13 cellular contexts compared by ENCODE assay signal in genomic region chr19:53840914-53841313, GRCh38. TPM values are rescaled to one million over a fixed set of nuclear protein-coding genes. Genes with fewer than 3 reads are reported as not detected.
DNase-seq lines count a peak whose midpoint lies in the region; ATAC-seq and TF ChIP-seq lines count a peak whose summit lies in the region.
"Not testable (repeated sequence)": the region's sequence is repeated elsewhere in the genome, so short reads cannot be mapped to it uniquely, and the experiment has no call there.
"Had no signal": no experiment of that assay in that cellular context is flagged by ENCODE, and none has a peak within 500 bp of the region (broad histone marks: within the 10 kb centered on the region; RNA-seq: fewer than 3 reads in every experiment).

No MANE protein-coding gene starts in this region.

- not testable (repeated sequence) for H4K8ac ChIP-seq in trophoblast cell (ENCODE audit: low read depth, low read length)

- not testable (repeated sequence) for H2BK120ac ChIP-seq in trophoblast cell (ENCODE audit: insufficient read depth, low read length, poor library complexity)

- not testable (repeated sequence) for H3K14ac ChIP-seq in trophoblast cell (ENCODE audit: low read length)

- not testable (repeated sequence) for H3F3A ChIP-seq in PC-3 (ENCODE audit: low read length, unreplicated experiment)

- H3K9me3 Mint-ChIP-seq in activated naive CD4-positive, alpha-beta T cell treated with anti-CD3 and anti-CD28 coated beads, Interleukin-2, amount 50 U/mL, for 72 hours: not testable (repeated sequence)

- not testable (repeated sequence) for H2AFZ ChIP-seq in ACC112 (ENCODE audit: low read length, unreplicated experiment); PC-3 (ENCODE audit: low read length); trophoblast cell (ENCODE audit: insufficient read depth, low read length, poor library complexity)

- intact Hi-C loops in PC-3 (cut with micrococcal nuclease): loop anchor here (2.0 to 10.0 kb wide), 2 partner anchors 32 to 254 kb away; no protein-coding TSS in a partner anchor

- not testable (repeated sequence) for H2BK12ac ChIP-seq in trophoblast cell (ENCODE audit: low read length)

- H3K79me1 ChIP-seq in trophoblast cell (ENCODE audit: low read length): not testable (repeated sequence)

- not testable (repeated sequence) for H4K12ac ChIP-seq in trophoblast cell (ENCODE audit: low read depth, low read length)

- not testable (repeated sequence) for H4K91ac ChIP-seq in trophoblast cell (ENCODE audit: low read depth, low read length)

- not testable (repeated sequence) for H3K27me3 ChIP-seq in ACC112 (ENCODE audit: insufficient read depth, low read length); PC-3 (ENCODE audit: low read length); trophoblast cell (ENCODE audit: insufficient read depth, low read length)

- not testable (repeated sequence) for H3K9ac ChIP-seq in PC-3 (ENCODE audit: low read length); trophoblast cell (ENCODE audit: low read length)

- H3K9me2 ChIP-seq in PC-3 (replicated peaks; ENCODE audit: low read length): not testable (repeated sequence)

- BruUV-seq in PC-3 (replicated peaks; lab: Mats Ljungman, UMichigan): not testable (repeated sequence)

- CTCF ChIA-PET in PC-3 (lab: Charles Lee): interaction anchor here (0.5 to 1.2 kb wide), 5 partner anchors 38 to 189 kb away, joined by 3 to 16 read pairs (median 3); no protein-coding TSS in a partner anchor

- H3K4me2 ChIP-seq in PC-3 (ENCODE audit: low read length): peak overlapping the region; percentile 33
- not testable (repeated sequence) for H3K4me2 ChIP-seq in trophoblast cell (ENCODE audit: low read length)

- H3K4me1 ChIP-seq in ACC112 (ENCODE audit: control insufficient read depth, insufficient read depth, low read length, unreplicated experiment); trophoblast cell (ENCODE audit: control insufficient read depth in 1 of 2, insufficient read depth in 2 of 2, low read length in 2 of 2): not testable (repeated sequence)
- H3K4me1 ChIP-seq in PC-3 (ENCODE audit: insufficient read depth, low read length): peaks cover 24% of the 10 kb centered on the region

- DNase-seq in ELR (ENCODE audit: low read depth) (peak; percentile 85), LHCN-M2 (ENCODE audit: low read depth) (peak; percentile 83), PC-3 (peak; percentile 82), dedifferentiated amniotic fluid mesenchymal stem cell (ENCODE audit: extremely low spot score) (peak; percentile 74), foreskin fibroblast (peak; percentile 87 to 92), trophoblast cell (peak; percentile 46 to 52)
- DNase-seq in activated naive CD4-positive, alpha-beta T cell treated with anti-CD3 and anti-CD28 coated beads, Interleukin-2, amount 50 U/mL, for 72 hours (ENCODE audit: low spot score in 2 of 2): not testable (repeated sequence)

- WGBS in trophoblast cell (ENCODE audit: extremely low coverage, insufficient coverage, insufficient read length): no CpG with 5 or more reads among the region's 4 CpGs

- H3K79me2 ChIP-seq in ACC112 (ENCODE audit: control insufficient read depth, insufficient read depth, low read length, unreplicated experiment); PC-3 (ENCODE audit: low read length); trophoblast cell (ENCODE audit: control insufficient read depth, insufficient read depth, low read length, poor library complexity): not testable (repeated sequence)

- not testable (repeated sequence) for H3K9me3 ChIP-seq in PC-3 (ENCODE audit: low read length); trophoblast cell (ENCODE audit: insufficient read depth, low read depth, low read length)

- H3K36me3 ChIP-seq in ACC112 (ENCODE audit: insufficient read depth, low read length); PC-3 (ENCODE audit: low read depth, low read length); trophoblast cell (ENCODE audit: control insufficient read depth in 1 of 2, insufficient read depth in 2 of 2, low read length in 2 of 2): not testable (repeated sequence)

- not testable (repeated sequence) for H3K23ac ChIP-seq in trophoblast cell (ENCODE audit: low read length)

- not testable (repeated sequence) for H3K18ac ChIP-seq in trophoblast cell (ENCODE audit: low read length)

- not testable (repeated sequence) for TF ChIP-seq CTCF in PC-3 (conservative IDR thresholded peaks at IDR 0.05; ENCODE audit: low read depth, low read length); foreskin fibroblast (IDR thresholded peaks at IDR 0.05; ENCODE audit: low read depth, low read length)

- POLR2A ChIA-PET in PC-3 (lab: Charles Lee; ENCODE audit: unreplicated experiment): not testable (repeated sequence)

- peak overlapping the region; percentile 30; the same call in 1 of the 2 replicates for H3K27ac ChIP-seq in ACC112 (ENCODE audit: low read depth, low read length)
- H3K27ac ChIP-seq in PC-3 (ENCODE audit: low read length): peak overlapping the region; percentile 48
- not testable (repeated sequence) for H3K27ac ChIP-seq in trophoblast cell (ENCODE audit: low read depth, low read length)

- not testable (repeated sequence) for H3K36me3 Mint-ChIP-seq in activated naive CD4-positive, alpha-beta T cell treated with anti-CD3 and anti-CD28 coated beads, Interleukin-2, amount 50 U/mL, for 72 hours

- H3K4me3 ChIP-seq in ACC112 (ENCODE audit: low read depth, low read length); PC-3 (ENCODE audit: low read length); foreskin fibroblast (ENCODE audit: low read depth in 1 of 2, low read length in 2 of 2); trophoblast cell (ENCODE audit: low read depth, low read length): not testable (repeated sequence)

- not testable (repeated sequence) for H3K4ac ChIP-seq in trophoblast cell (ENCODE audit: low read depth, low read length)

- peak; percentile 44; the same call in 1 of the 2 replicates for ATAC-seq in PC-3
- ATAC-seq in activated naive CD4-positive, alpha-beta T cell treated with anti-CD3 and anti-CD28 coated beads, Interleukin-2, amount 50 U/mL, for 72 hours: peak; percentile 44 to 59

- not testable (repeated sequence) for H2BK5ac ChIP-seq in trophoblast cell (ENCODE audit: low read depth, low read length, poor library complexity)

- not testable (repeated sequence) for H2AK5ac ChIP-seq in trophoblast cell (ENCODE audit: low read length)

- not testable (repeated sequence) for H3K27ac Mint-ChIP-seq in activated naive CD4-positive, alpha-beta T cell treated with anti-CD3 and anti-CD28 coated beads, Interleukin-2, amount 50 U/mL, for 72 hours

- not testable (repeated sequence) for H4K20me1 ChIP-seq in PC-3 (ENCODE audit: low read length)

RNA-seq across cellular contexts. Expression of gene NLRP12, which starts 16.8 kb away (rescaled TPM):
- total RNA-seq in LHCN-M2 (2014; rRNA removed) (not detected in 2 replicates), PC-3 (2014; rRNA removed) (0.12 TPM in 1 of 2 replicates, not detected in the other)
- polyA plus RNA-seq in LHCN-M2 (2012): not detected
- not detected for total RNA-seq in activated naive CD4-positive, alpha-beta T cell treated with anti-CD3 and anti-CD28 coated beads, Interleukin-2, amount 50 U/mL, for 72 hours
- polyA plus RNA-seq in trophoblast cell (2013): 0.26 and 0.29 TPM in 2 replicates
- total RNA-seq: CD8-positive, alpha-beta memory T cell; progenitor cell of endocrine pancreas; T-helper 1 cell treated with Interleukin-12 subunit alpha and Interleukin-12 subunit beta and Interleukin-4 antibody, amounts not matched to agents 30 ng/mL and 1 ng/mL, for 36 hours had no signal
- polyA plus RNA-seq: CD8-positive, alpha-beta memory T cell had no signal

RNA-seq across cellular contexts. Expression of gene MYADM, which starts 26.8 kb away (rescaled TPM):
- total RNA-seq in LHCN-M2 (2014; rRNA removed) (39.7 and 39.9 TPM in 2 replicates), PC-3 (2014; rRNA removed) (58.9 and 63.5 TPM in 2 replicates)
- 41.3 TPM for polyA plus RNA-seq in LHCN-M2 (2012)
- total RNA-seq in activated naive CD4-positive, alpha-beta T cell treated with anti-CD3 and anti-CD28 coated beads, Interleukin-2, amount 50 U/mL, for 72 hours: 10 to 100 TPM; 33.1 to 89.8 TPM
- polyA plus RNA-seq in trophoblast cell (2013): 364 and 407 TPM in 2 replicates

RNA-seq across cellular contexts. Expression of gene PRKCG, which starts 41.1 kb away (rescaled TPM):
- not detected in 2 replicates for total RNA-seq in LHCN-M2 (2014; rRNA removed)
- polyA plus RNA-seq in LHCN-M2 (2012): 0.02 TPM
- total RNA-seq in PC-3 (2014; rRNA removed): 1.5 TPM in 1 of 2 replicates, not detected in the other
- total RNA-seq in activated naive CD4-positive, alpha-beta T cell treated with anti-CD3 and anti-CD28 coated beads, Interleukin-2, amount 50 U/mL, for 72 hours: under 1 TPM in 1 of 2 donors, not detected in 1; 0.10 TPM
- 0.25 and 0.36 TPM in 2 replicates for polyA plus RNA-seq in trophoblast cell (2013)
- total RNA-seq: CD8-positive, alpha-beta memory T cell; gastrocnemius medialis; left cardiac atrium had no signal
- polyA plus RNA-seq: CD8-positive, alpha-beta memory T cell had no signal
